Comparison of ENCODE assay signal across 11 cellular contexts in genomic region chr9:129415031-129415953, GRCh38.
DNase-seq lines count a peak whose midpoint lies in the region; ATAC-seq and TF ChIP-seq lines count a peak whose summit lies in the region.
"Had no signal": no experiment of that assay in that cellular context is flagged by ENCODE, and none has a peak within 500 bp of the region (broad histone marks: within the 10 kb centered on the region; RNA-seq: fewer than 3 reads in every experiment).

No MANE protein-coding gene starts in this region.

- no peaks in the 10 kb centered on the region for H3K27me3 Mint-ChIP-seq in activated naive CD8-positive, alpha-beta T cell
- no peaks in the 10 kb centered on the region for H3K27me3 Mint-ChIP-seq in activated naive CD8-positive, alpha-beta T cell treated with anti-CD3 and anti-CD28 coated beads, Interleukin-2, amount 50 U/mL, for 24 hours
- H3K27me3 Mint-ChIP-seq in naive B cell (peaks cover 0 to 3% (median 0%) of the 10 kb centered on the region in 3 donors), type B pancreatic cell (no peaks in the 10 kb centered on the region)

- intact Hi-C loops in dorsolateral prefrontal cortex (cut with DNase I), result no loop called here

- no peaks in the 10 kb centered on the region for H3K27me3 ChIP-seq in dorsolateral prefrontal cortex
- H3K27me3 ChIP-seq: pancreas had no signal

- peaks cover 24% of the 10 kb centered on the region for H3K4me1 Mint-ChIP-seq in activated naive CD8-positive, alpha-beta T cell (ENCODE audit: low read depth)
- H3K4me1 Mint-ChIP-seq in activated naive CD8-positive, alpha-beta T cell treated with anti-CD3 and anti-CD28 coated beads, Interleukin-2, amount 50 U/mL, for 24 hours, result peaks cover 22% of the 10 kb centered on the region
- H3K4me1 Mint-ChIP-seq in naive B cell (peaks cover 14 to 33% (median 32%) of the 10 kb centered on the region in 3 donors), type B pancreatic cell (ENCODE audit: unreplicated experiment) (peaks cover 29% of the 10 kb centered on the region)

- no peak for TF ChIP-seq CTCF in dorsolateral prefrontal cortex (IDR thresholded peaks at IDR 0.05 in 54 of 56, conservative IDR thresholded peaks at IDR 0.05 in 2 of 56; ENCODE audit: low read depth in 1 of 56, partially characterized antibody in 56 of 56)
- TF ChIP-seq CTCF in type B pancreatic cell (conservative IDR thresholded peaks at IDR 0.05), result no peak

- H3K27ac ChIP-seq in dorsolateral prefrontal cortex, result peak overlapping the region in 57 of 59 donors; percentile 60 to 100 (median 99)

- H3K27ac Mint-ChIP-seq in activated naive CD8-positive, alpha-beta T cell, result peak overlapping the region; percentile 95
- H3K27ac Mint-ChIP-seq in activated naive CD8-positive, alpha-beta T cell treated with anti-CD3 and anti-CD28 coated beads, Interleukin-2, amount 50 U/mL, for 24 hours, result no peak overlapping the region
- H3K27ac Mint-ChIP-seq in naive B cell (peak overlapping the region; percentile 15 to 99 (median 56)), type B pancreatic cell (peak overlapping the region; percentile 98)

- H3K4me3 Mint-ChIP-seq in activated naive CD8-positive, alpha-beta T cell, result peak overlapping the region; percentile 87
- no peak overlapping the region for H3K4me3 Mint-ChIP-seq in activated naive CD8-positive, alpha-beta T cell treated with anti-CD3 and anti-CD28 coated beads, Interleukin-2, amount 50 U/mL, for 24 hours
- H3K4me3 Mint-ChIP-seq in naive B cell (peak overlapping the region in 6 of 8 donors; percentile 5 to 95 (median 89)), type B pancreatic cell (peak overlapping the region; percentile 25)

- no peak for ATAC-seq in activated naive CD8-positive, alpha-beta T cell treated with anti-CD3 and anti-CD28 coated beads, Interleukin-2, amount 50 U/mL, for 24 hours
- no peak for ATAC-seq in naive B cell (ENCODE audit: low read depth in 2 of 2)
- no peak for ATAC-seq in GM19452 (IDR thresholded peaks at IDR 0.05; ENCODE audit: unreplicated experiment)
- no peak for ATAC-seq in HG02678 (IDR thresholded peaks at IDR 0.05; ENCODE audit: unreplicated experiment)

- no peak for DNase-seq in activated naive CD8-positive, alpha-beta T cell treated with anti-CD3 and anti-CD28 coated beads, Interleukin-2, amount 50 U/mL, for 24 hours
- DNase-seq in dorsolateral prefrontal cortex (no peak), naive B cell (no peak), type B pancreatic cell (ENCODE audit: extremely low spot score, unreplicated experiment) (no peak), T-helper 2 cell (no peak)
- DNase-seq: NCI-H187 treated with DMSO at 0.1 percent for 48 hours, SW 1271 had no signal

- no peaks in the 10 kb centered on the region for H3K9me3 Mint-ChIP-seq in activated naive CD8-positive, alpha-beta T cell (ENCODE audit: low read depth)
- peaks cover 6% of the 10 kb centered on the region for H3K9me3 Mint-ChIP-seq in activated naive CD8-positive, alpha-beta T cell treated with anti-CD3 and anti-CD28 coated beads, Interleukin-2, amount 50 U/mL, for 24 hours
- H3K9me3 Mint-ChIP-seq in naive B cell (peaks cover 0 to 5% (median 0%) of the 10 kb centered on the region in 7 donors), type B pancreatic cell (peaks cover 9% of the 10 kb centered on the region)

- H3K36me3 Mint-ChIP-seq in activated naive CD8-positive, alpha-beta T cell, result peaks cover 3% of the 10 kb centered on the region
- H3K36me3 Mint-ChIP-seq in activated naive CD8-positive, alpha-beta T cell treated with anti-CD3 and anti-CD28 coated beads, Interleukin-2, amount 50 U/mL, for 24 hours (ENCODE audit: low read depth), result peaks cover 3% of the 10 kb centered on the region
- H3K36me3 Mint-ChIP-seq in naive B cell (peaks cover 0 to 6% of the 10 kb centered on the region in 2 donors), type B pancreatic cell (peaks cover 4% of the 10 kb centered on the region)

- H3K4me3 ChIP-seq in dorsolateral prefrontal cortex, result no peak overlapping the region
